Comparison of ENCODE assay signal across 31 cellular contexts in genomic region chr16:1218061-1218929, GRCh38. TPM values are rescaled to one million over a fixed set of nuclear protein-coding genes. Genes with fewer than 3 reads are reported as not detected.
"Had no signal": no experiment of that assay in that cellular context is flagged by ENCODE, and none has a peak within 500 bp of the region (broad histone marks: within the 10 kb centered on the region; RNA-seq: fewer than 3 reads in every experiment).

No MANE protein-coding gene starts in this region.

- H3K27ac ChIP-seq: coronary artery, dorsolateral prefrontal cortex, esophagus squamous epithelium, gastrocnemius medialis, heart right ventricle, left lung, lower lobe of right lung had no signal

- H3K9me3 ChIP-seq: esophagus squamous epithelium, gastrocnemius medialis, heart right ventricle, left lung, lower lobe of right lung had no signal

- H3K27me3 ChIP-seq: dorsolateral prefrontal cortex, heart right ventricle had no signal

- H3K36me3 Mint-ChIP-seq: memory B cell; naive thymus-derived CD4-positive, alpha-beta T cell had no signal

- H3K9me3 Mint-ChIP-seq: memory B cell; naive thymus-derived CD4-positive, alpha-beta T cell had no signal

- H3K36me3 ChIP-seq: gastrocnemius medialis, heart right ventricle, left lung, lower lobe of right lung had no signal

- ATAC-seq: esophagus mucosa; gastrocnemius medialis; heart right ventricle; left cardiac atrium; left lung; left ventricle myocardium superior; naive thymus-derived CD4-positive, alpha-beta T cell had no signal

- H3K4me1 ChIP-seq: esophagus squamous epithelium, gastrocnemius medialis, heart right ventricle, left lung, lower lobe of right lung had no signal

- H3K27me3 Mint-ChIP-seq: naive thymus-derived CD4-positive, alpha-beta T cell had no signal

- H3K4me3 ChIP-seq: coronary artery, dorsolateral prefrontal cortex, esophagus squamous epithelium, gastrocnemius medialis, heart right ventricle, left lung, lower lobe of right lung had no signal

- H3K27ac Mint-ChIP-seq: memory B cell; naive thymus-derived CD4-positive, alpha-beta T cell had no signal

- FAIRE-seq: colon, endothelial cell of umbilical vein, islet of Langerhans, keratinocyte had no signal

- H3K4me1 Mint-ChIP-seq: memory B cell had no signal

- DNase-seq: dermis blood vessel endothelial cell; dorsolateral prefrontal cortex; effector CD4-positive, alpha-beta T cell; effector memory CD4-positive, alpha-beta T cell; esophagus squamous epithelium; foreskin fibroblast; foreskin melanocyte; gastrocnemius medialis; glutamatergic neuron; head of caudate nucleus; heart right ventricle; hippocampal formation; left cardiac atrium; left lung; left ventricle myocardium superior; lower lobe of right lung; mesendoderm; midbrain; naive thymus-derived CD4-positive, alpha-beta T cell had no signal

- H3K4me3 Mint-ChIP-seq: memory B cell; naive thymus-derived CD4-positive, alpha-beta T cell had no signal

RNA-seq across cellular contexts. Expression of gene TPSG1, which starts 6.8 kb away (rescaled TPM):
- total RNA-seq: dermis blood vessel endothelial cell; dorsolateral prefrontal cortex; endothelial cell of umbilical vein; epithelial cell of proximal tubule; glomerular endothelial cell; kidney epithelial cell; left ventricle myocardium superior; lung microvascular endothelial cell; mononuclear cell; naive thymus-derived CD4-positive, alpha-beta T cell had no signal
- polyA plus RNA-seq: endothelial cell of umbilical vein; keratinocyte; naive thymus-derived CD4-positive, alpha-beta T cell had no signal

RNA-seq across cellular contexts. Expression of gene TPSB2, which starts 11.7 kb away (rescaled TPM):
- total RNA-seq: dermis blood vessel endothelial cell, endothelial cell of umbilical vein, epithelial cell of proximal tubule, glomerular endothelial cell, kidney epithelial cell, lung microvascular endothelial cell, mononuclear cell had no signal
- polyA plus RNA-seq: endothelial cell of umbilical vein; keratinocyte; naive thymus-derived CD4-positive, alpha-beta T cell had no signal

RNA-seq across cellular contexts. Expression of gene TPSAB1, which starts 22.2 kb away (rescaled TPM):
- total RNA-seq: dermis blood vessel endothelial cell, endothelial cell of umbilical vein, epithelial cell of proximal tubule, glomerular endothelial cell, kidney epithelial cell, lung microvascular endothelial cell, mononuclear cell had no signal
- polyA plus RNA-seq: endothelial cell of umbilical vein; keratinocyte; naive thymus-derived CD4-positive, alpha-beta T cell had no signal

RNA-seq across cellular contexts. Expression of gene TPSD1, which starts 37.6 kb away (rescaled TPM):
- total RNA-seq: dermis blood vessel endothelial cell; endothelial cell of umbilical vein; epithelial cell of proximal tubule; esophagus mucosa; glomerular endothelial cell; kidney epithelial cell; lung microvascular endothelial cell; mononuclear cell; naive thymus-derived CD4-positive, alpha-beta T cell had no signal
- polyA plus RNA-seq: endothelial cell of umbilical vein; keratinocyte; naive thymus-derived CD4-positive, alpha-beta T cell had no signal
